ENCODE assay signal across 8 cellular contexts in genomic region chr10:87132176-87132575, GRCh38. TPM values are rescaled to one million over a fixed set of nuclear protein-coding genes. Genes with fewer than 3 reads are reported as not detected.
DNase-seq lines count a peak whose midpoint lies in the region; FAIRE-seq and TF ChIP-seq lines count a peak whose summit lies in the region.
"Not testable (repeated sequence)": the region's sequence is repeated elsewhere in the genome, so short reads cannot be mapped to it uniquely, and the experiment has no call there.

No MANE protein-coding gene starts in this region.

- H3K36me3 ChIP-seq in Karpas-422 (ENCODE audit: insufficient read depth, low read length); astrocyte (ENCODE audit: insufficient read depth, low read length); fibroblast of lung (ENCODE audit: control insufficient read depth, insufficient read depth, low read length); hepatocyte (replicated peaks; ENCODE audit: insufficient read depth, low read depth): not testable (repeated sequence)

- FAIRE-seq in astrocyte (lab: Jason Lieb, UNC), result not testable (repeated sequence)

- H2AFZ ChIP-seq in Karpas-422 (ENCODE audit: low read length); astrocyte (ENCODE audit: low read depth, low read length); fibroblast of lung (ENCODE audit: low read length); hepatocyte: not testable (repeated sequence)

- not testable (repeated sequence) for H3K4me2 ChIP-seq in Karpas-422 (ENCODE audit: low read depth, low read length, poor library complexity, severe bottlenecking); astrocyte (ENCODE audit: low read length); fibroblast of lung (ENCODE audit: extremely low read depth, insufficient read depth, low read length); hepatocyte

- not testable (repeated sequence) for H3K4me3 Mint-ChIP-seq in astrocyte (ENCODE audit: unreplicated experiment)

- not testable (repeated sequence) for H4K20me1 ChIP-seq in Karpas-422 (ENCODE audit: insufficient read depth, low read depth, low read length); astrocyte (ENCODE audit: insufficient read depth, low read length); fibroblast of lung (ENCODE audit: control insufficient read depth, extremely low read depth, insufficient read depth, low read length); hepatocyte (ENCODE audit: insufficient read depth, poor library complexity, severe bottlenecking)

- TF ChIP-seq CTCF in astrocyte (IDR thresholded peaks at IDR 0.05; ENCODE audit: insufficient read depth, low read depth, low read length); fibroblast of lung (conservative IDR thresholded peaks at IDR 0.05 in 1 of 2, IDR thresholded peaks at IDR 0.05 in 1 of 2; ENCODE audit: low read depth in 1 of 2, low read length in 2 of 2); hepatocyte (IDR thresholded peaks at IDR 0.05; ENCODE audit: poor library complexity); retinal pigment epithelial cell (conservative IDR thresholded peaks at IDR 0.05; ENCODE audit: low read depth, low read length): not testable (repeated sequence)

- H3K9me2 ChIP-seq in Karpas-422 (replicated peaks; ENCODE audit: insufficient read depth, low read length); hepatocyte (replicated peaks; ENCODE audit: insufficient read depth): not testable (repeated sequence)

- H3K27ac ChIP-seq in Karpas-422 (ENCODE audit: low read length); astrocyte (ENCODE audit: low read depth, low read length); fibroblast of lung (ENCODE audit: insufficient read depth, low read length); hepatocyte: not testable (repeated sequence)

- not testable (repeated sequence) for H3K4me1 ChIP-seq in Karpas-422 (ENCODE audit: low read length); astrocyte (ENCODE audit: insufficient read depth, low read length); fibroblast of lung (ENCODE audit: control insufficient read depth, extremely low read depth, insufficient read depth, low read length); hepatocyte (ENCODE audit: insufficient read depth)

- peaks cover 12% of the 10 kb centered on the region for H3K36me3 Mint-ChIP-seq in astrocyte (ENCODE audit: low read depth, unreplicated experiment)

- not testable (repeated sequence) for H3K4me1 Mint-ChIP-seq in astrocyte (ENCODE audit: low read depth, unreplicated experiment)

- not testable (repeated sequence) for H3K9ac ChIP-seq in Karpas-422 (ENCODE audit: low read length); astrocyte (ENCODE audit: low read length); fibroblast of lung (ENCODE audit: insufficient read depth, low read length)

- not testable (repeated sequence) for H3K79me2 ChIP-seq in Karpas-422 (ENCODE audit: low read length); astrocyte (ENCODE audit: insufficient read depth, low read length); fibroblast of lung (ENCODE audit: control insufficient read depth, insufficient read depth, low read length); hepatocyte

- DNase-seq in DMS 273 (lab: John Stamatoyannopoulos, UW; ENCODE audit: unreplicated experiment) (peak; percentile 0), Karpas-422 (peak; percentile 43), NCI-H226 (peak; percentile 1), SIG-M5 treated with dmso at 0.1 percent for 504 hours (lab: John Stamatoyannopoulos, UW; ENCODE audit: unreplicated experiment) (peak; percentile 15), astrocyte (ENCODE audit: low read depth) (peak; percentile 2), fibroblast of lung (ENCODE audit: low read depth in 2 of 2) (peak; percentile 11 to 35), hepatocyte (ENCODE audit: low spot score) (peak; percentile 6), retinal pigment epithelial cell (ENCODE audit: low read depth) (peak; percentile 15)

- H3K27me3 Mint-ChIP-seq in astrocyte (ENCODE audit: low read depth, unreplicated experiment), result not testable (repeated sequence)

- H3K27ac Mint-ChIP-seq in astrocyte (ENCODE audit: unreplicated experiment), result not testable (repeated sequence)

- H3K4me3 ChIP-seq in Karpas-422 (ENCODE audit: low read length); astrocyte (ENCODE audit: insufficient read depth, low read depth, low read length); fibroblast of lung (replicated peaks in 1 of 4; ENCODE audit: control extremely low read depth in 1 of 4, insufficient read depth in 1 of 4, low read depth in 3 of 4, low read length in 4 of 4); hepatocyte; retinal pigment epithelial cell (ENCODE audit: low read length): not testable (repeated sequence)

- H3K9me3 Mint-ChIP-seq in astrocyte (ENCODE audit: unreplicated experiment), result not testable (repeated sequence)

- H3K27me3 ChIP-seq in Karpas-422 (ENCODE audit: low read length); astrocyte (ENCODE audit: insufficient read depth, low read length); fibroblast of lung (ENCODE audit: control insufficient read depth, insufficient read depth, low read length); hepatocyte: not testable (repeated sequence)

- not testable (repeated sequence) for H3K9me3 ChIP-seq in Karpas-422 (ENCODE audit: low read length); astrocyte (ENCODE audit: insufficient read depth, low read depth, low read length); fibroblast of lung (ENCODE audit: control insufficient read depth, insufficient read depth, low read depth, low read length); hepatocyte (ENCODE audit: low read depth)

RNA-seq across cellular contexts. Expression of gene SHLD2, which starts 37.2 kb away (rescaled TPM):
- 12.0 and 21.4 TPM in 2 replicates for total RNA-seq in Karpas-422 (2014; rRNA removed; shearing (Covaris generic); ENCODE audit: low replicate concordance)
- total RNA-seq in astrocyte, result 23.2 TPM in 2 replicates
- total RNA-seq in fibroblast of lung, result 21.6 and 26.2 TPM in 2 replicates
- polyA plus RNA-seq in fibroblast of lung, result 20.3 and 26.3 TPM in 2 replicates
- 15.1 and 17.7 TPM in 2 replicates for polyA plus RNA-seq in fibroblast of lung (2012)
- polyA minus RNA-seq in fibroblast of lung (ENCODE audit: low replicate concordance), result 1.1 and 1.6 TPM in 2 replicates
- total RNA-seq in hepatocyte, result 43.3 and 44.5 TPM in 2 replicates
- polyA plus RNA-seq in hepatocyte, result 21.5 and 22.9 TPM in 2 replicates

RNA-seq across cellular contexts. Expression of gene GLUD1, which starts 37.5 kb away (rescaled TPM):
- total RNA-seq in Karpas-422 (2014; rRNA removed; shearing (Covaris generic); ENCODE audit: low replicate concordance), result 74.6 and 76.0 TPM in 2 replicates
- total RNA-seq in astrocyte, result 93.1 and 96.6 TPM in 2 replicates
- 286 and 327 TPM in 2 replicates for total RNA-seq in fibroblast of lung
- polyA plus RNA-seq in fibroblast of lung, result 130 and 146 TPM in 2 replicates
- 96.3 and 131 TPM in 2 replicates for polyA plus RNA-seq in fibroblast of lung (2012)
- 42.3 and 47.0 TPM in 2 replicates for polyA minus RNA-seq in fibroblast of lung (ENCODE audit: low replicate concordance)
- 695 and 698 TPM in 2 replicates for total RNA-seq in hepatocyte
- polyA plus RNA-seq in hepatocyte, result 100 and 178 TPM in 2 replicates
